Comparison of ENCODE assay signal across 1 cellular context in the genomic region with DNA sequence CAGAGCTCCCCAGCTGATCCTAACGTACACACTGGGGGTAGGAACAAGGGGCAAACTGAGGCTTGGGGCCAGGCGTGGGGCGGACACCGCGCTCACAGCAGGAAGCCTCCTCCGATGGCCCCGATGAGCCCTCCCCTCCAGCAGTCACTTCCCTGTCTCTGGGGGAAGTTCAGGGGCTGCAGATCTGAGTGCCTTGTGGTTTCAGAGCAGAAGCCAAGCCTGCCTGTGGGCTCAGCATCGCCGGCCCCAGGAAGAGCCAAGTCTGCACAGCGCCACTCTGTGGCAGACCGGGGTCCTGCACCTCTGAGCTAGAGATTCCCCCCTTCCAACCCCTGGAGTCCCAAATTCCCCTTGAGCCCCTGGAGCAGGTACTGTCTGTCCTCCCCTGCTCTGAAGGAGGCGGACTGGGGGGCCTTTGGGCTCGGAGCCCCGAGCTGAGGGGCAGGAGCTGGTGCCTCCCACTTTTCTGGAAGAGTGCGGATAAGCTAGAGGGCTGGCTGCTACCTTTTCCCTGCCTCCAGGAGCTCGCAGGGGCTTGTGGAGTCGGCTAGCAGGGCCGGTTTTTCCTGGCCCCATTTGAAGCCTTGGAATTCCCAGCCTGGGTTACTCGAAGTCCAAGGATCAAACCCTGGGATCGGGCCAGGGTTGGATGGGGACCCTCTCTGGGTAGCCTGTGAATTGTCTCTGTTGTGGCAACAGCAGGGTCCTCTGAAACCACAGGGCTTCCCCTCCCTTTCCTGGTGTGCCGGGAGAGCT.
TF ChIP-seq lines count a peak whose summit lies in the region.

No MANE protein-coding gene starts in this region.

TF ChIP-seq in GM23338, 12 proteins besides CTCF, POLR2A, EP300 and RAD21 (continued from another document):
- TF ChIP-seq ZNF462 (CRISPR knock-in tag; IDR thresholded peaks at IDR 0.05) = no peak
